8 cellular contexts compared by ENCODE assay signal in genomic region chr3:66997560-66998074, GRCh38. TPM values are rescaled to one million over a fixed set of nuclear protein-coding genes. Genes with fewer than 3 reads are reported as not detected.
DNase-seq lines count a peak whose midpoint lies in the region; ATAC-seq lines count a peak whose summit lies in the region.

No MANE protein-coding gene starts in this region.

- peak overlapping the region; percentile 79 for H3K27ac Mint-ChIP-seq in activated T-helper 2 cell treated with anti-CD3 and anti-CD28 coated beads, Interferon-gamma antibody, Interleukin-2, Interleukin-4, amounts not matched to agents 10 μg/mL and 5 μg/mL and 100 μg/mL, durations not matched to agents 14 hours and 24 hours and 36 hours
- H3K27ac Mint-ChIP-seq in stimulated activated naive CD8-positive, alpha-beta T cell treated with anti-CD3 and anti-CD28 coated beads, Interleukin-15, amount 100 ng/mL, for 72 hours, result peak overlapping the region; percentile 50 to 93

- no peaks in the 10 kb centered on the region for H3K27me3 ChIP-seq in right cardiac atrium (ENCODE audit: control insufficient read depth, insufficient read depth)

- H3K27ac ChIP-seq in right cardiac atrium (ENCODE audit: low read length), result peak overlapping the region; percentile 71

- intact Hi-C loops in activated T-helper 2 cell treated with anti-CD3 and anti-CD28 coated beads, Interferon-gamma antibody, Interleukin-2, Interleukin-4, amounts not matched to agents 10 μg/mL and 5 μg/mL and 100 μg/mL, durations not matched to agents 14 hours and 24 hours and 36 hours (cut with micrococcal nuclease), result loop anchor here (1.0 to 10.0 kb wide), 5 partner anchors 25 to 657 kb away; partner anchors contain the start of genes LRIG1 and SUCLG2
- intact Hi-C loops in right cardiac atrium (cut with DNase I), result no loop called here

- peak overlapping the region; percentile 53 for H3K4me3 ChIP-seq in right cardiac atrium (ENCODE audit: low read length)

- no peaks in the 10 kb centered on the region for H3K9me3 Mint-ChIP-seq in activated T-helper 2 cell treated with anti-CD3 and anti-CD28 coated beads, Interferon-gamma antibody, Interleukin-2, Interleukin-4, amounts not matched to agents 10 μg/mL and 5 μg/mL and 100 μg/mL, durations not matched to agents 14 hours and 24 hours and 36 hours
- no peaks in the 10 kb centered on the region for H3K9me3 Mint-ChIP-seq in stimulated activated naive CD8-positive, alpha-beta T cell treated with anti-CD3 and anti-CD28 coated beads, Interleukin-15, amount 100 ng/mL, for 72 hours

- WGBS in right cardiac atrium, result 7% methylated on average over 17 of the region's 17 CpGs

- H3K4me1 Mint-ChIP-seq in activated T-helper 2 cell treated with anti-CD3 and anti-CD28 coated beads, Interferon-gamma antibody, Interleukin-2, Interleukin-4, amounts not matched to agents 10 μg/mL and 5 μg/mL and 100 μg/mL, durations not matched to agents 14 hours and 24 hours and 36 hours (ENCODE audit: low read depth), result peaks cover 24% of the 10 kb centered on the region
- peaks cover 19% of the 10 kb centered on the region for H3K4me1 Mint-ChIP-seq in stimulated activated naive CD8-positive, alpha-beta T cell treated with anti-CD3 and anti-CD28 coated beads, Interleukin-15, amount 100 ng/mL, for 72 hours

- ATAC-seq in right cardiac atrium (peak in 1 of 2 donors; percentile 79), HG02623 (IDR thresholded peaks at IDR 0.05; ENCODE audit: unreplicated experiment) (no peak), HG03025 (IDR thresholded peaks at IDR 0.05; ENCODE audit: low FRiP score, unreplicated experiment) (no peak)
- peak; percentile 16 for ATAC-seq in stimulated activated naive CD8-positive, alpha-beta T cell treated with anti-CD3 and anti-CD28 coated beads, Interleukin-15, amount 100 ng/mL, for 72 hours

- H3K9me3 ChIP-seq in right cardiac atrium (ENCODE audit: control insufficient read depth, low read length), result no peaks in the 10 kb centered on the region

- peaks cover 19% of the 10 kb centered on the region for H3K27me3 Mint-ChIP-seq in activated T-helper 2 cell treated with anti-CD3 and anti-CD28 coated beads, Interferon-gamma antibody, Interleukin-2, Interleukin-4, amounts not matched to agents 10 μg/mL and 5 μg/mL and 100 μg/mL, durations not matched to agents 14 hours and 24 hours and 36 hours (ENCODE audit: low read depth)
- H3K27me3 Mint-ChIP-seq in stimulated activated naive CD8-positive, alpha-beta T cell treated with anti-CD3 and anti-CD28 coated beads, Interleukin-15, amount 100 ng/mL, for 72 hours, result peaks cover 21% of the 10 kb centered on the region

- H3K4me1 ChIP-seq in right cardiac atrium (ENCODE audit: control insufficient read depth, insufficient read depth, low read length), result no peaks in the 10 kb centered on the region

- peak overlapping the region; percentile 95 for H3K4me3 Mint-ChIP-seq in activated T-helper 2 cell treated with anti-CD3 and anti-CD28 coated beads, Interferon-gamma antibody, Interleukin-2, Interleukin-4, amounts not matched to agents 10 μg/mL and 5 μg/mL and 100 μg/mL, durations not matched to agents 14 hours and 24 hours and 36 hours (ENCODE audit: low read depth)
- H3K4me3 Mint-ChIP-seq in stimulated activated naive CD8-positive, alpha-beta T cell treated with anti-CD3 and anti-CD28 coated beads, Interleukin-15, amount 100 ng/mL, for 72 hours, result peak overlapping the region; percentile 86 to 90

- peak; percentile 64 for DNase-seq in activated effector memory CD4-positive, alpha-beta T cell treated with anti-CD3 and anti-CD28 coated beads, Interleukin-2, amount 50 U/mL, for 16 hours
- DNase-seq in activated effector memory CD4-positive, alpha-beta T cell treated with Interleukin-2 at 50 U/mL for 16 hours, result no peak
- DNase-seq in activated T-helper 2 cell treated with anti-CD3 and anti-CD28 coated beads, Interferon-gamma antibody, Interleukin-2, Interleukin-4, amounts not matched to agents 10 μg/mL and 5 μg/mL and 100 μg/mL, durations not matched to agents 14 hours and 24 hours and 36 hours (ENCODE audit: low spot score), result peak; percentile 9
- DNase-seq in right cardiac atrium, result peak in 2 of 3 donors; percentile 48 to 70
- DNase-seq in stimulated activated naive CD8-positive, alpha-beta T cell treated with anti-CD3 and anti-CD28 coated beads, Interleukin-15, amount 100 ng/mL, for 72 hours, result no peak
- DNase-seq in NCI-H2081 (lab: John Stamatoyannopoulos, UW), result no peak

- H3K36me3 Mint-ChIP-seq in activated T-helper 2 cell treated with anti-CD3 and anti-CD28 coated beads, Interferon-gamma antibody, Interleukin-2, Interleukin-4, amounts not matched to agents 10 μg/mL and 5 μg/mL and 100 μg/mL, durations not matched to agents 14 hours and 24 hours and 36 hours (ENCODE audit: low read depth), result peaks cover 11% of the 10 kb centered on the region

RNA-seq across cellular contexts. Expression of gene KBTBD8, which starts 0.5 kb away (rescaled TPM):
- total RNA-seq in activated T-helper 2 cell treated with anti-CD3 and anti-CD28 coated beads, Interferon-gamma antibody, Interleukin-2, Interleukin-4, amounts not matched to agents 10 μg/mL and 5 μg/mL and 100 μg/mL, durations not matched to agents 14 hours and 24 hours and 36 hours, result 10.4 and 13.4 TPM in 2 replicates
- total RNA-seq in right cardiac atrium, result 1 to 10 TPM; 5.5 to 7.1 (median 5.6) TPM
- 2.0 TPM for polyA plus RNA-seq in right cardiac atrium

Comparison
In these comparisons a context has a peak if more than half of its experiments do, and no peak if none do; other contexts are left out.
1. DNase-seq: peak in activated effector memory CD4-positive, alpha-beta T cell treated with anti-CD3 and anti-CD28 coated beads, Interleukin-2, amount 50 U/mL, for 16 hours (single experiment), activated T-helper 2 cell treated with anti-CD3 and anti-CD28 coated beads, Interferon-gamma antibody, Interleukin-2, Interleukin-4, amounts not matched to agents 10 μg/mL and 5 μg/mL and 100 μg/mL, durations not matched to agents 14 hours and 24 hours and 36 hours (single experiment) and right cardiac atrium (2 of 3); none in activated effector memory CD4-positive, alpha-beta T cell treated with Interleukin-2 at 50 U/mL for 16 hours (single experiment), stimulated activated naive CD8-positive, alpha-beta T cell treated with anti-CD3 and anti-CD28 coated beads, Interleukin-15, amount 100 ng/mL, for 72 hours (0 of 2) and NCI-H2081 (0 of 2).